30 cellular contexts compared by ENCODE assay signal in the genomic region with DNA sequence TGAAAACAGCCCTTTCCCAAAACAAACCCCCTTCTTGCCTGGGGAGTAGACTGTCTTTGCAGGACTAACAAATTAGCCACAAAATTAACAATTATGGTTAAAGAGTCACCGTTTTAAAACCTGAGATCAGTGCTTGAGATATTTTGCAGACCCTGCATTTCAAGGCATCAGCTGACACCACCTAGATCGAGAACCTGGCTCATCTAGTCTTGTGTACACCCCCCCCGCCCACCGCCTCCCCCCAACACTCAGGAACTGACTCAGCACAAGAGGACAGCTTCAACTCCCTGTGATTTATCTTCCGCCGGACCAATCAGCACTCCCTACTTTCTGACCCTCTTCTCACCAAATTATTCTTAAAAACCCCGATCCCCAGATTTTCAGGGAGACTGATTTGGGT.
"Had no signal": no experiment of that assay in that cellular context is flagged by ENCODE, and none has a peak within 500 bp of the region (broad histone marks: within the 10 kb centered on the region; RNA-seq: fewer than 3 reads in every experiment).

No MANE protein-coding gene starts in this region.

- H3K9me3 ChIP-seq: esophagus squamous epithelium, lower lobe of right lung, prostate gland, right atrium auricular region, stomach, thyroid gland had no signal

- H3K27me3 Mint-ChIP-seq: effector memory CD8-positive, alpha-beta T cell; memory B cell; naive thymus-derived CD4-positive, alpha-beta T cell had no signal

- H3K27me3 ChIP-seq: esophagus squamous epithelium, heart right ventricle, right atrium auricular region, stomach, thyroid gland had no signal

- H3K4me1 ChIP-seq: esophagus squamous epithelium, heart right ventricle, lower lobe of right lung, prostate gland, right atrium auricular region, stomach, thyroid gland had no signal

- H3K36me3 Mint-ChIP-seq: memory B cell had no signal

- ATAC-seq: effector memory CD8-positive, alpha-beta T cell; heart right ventricle; left ventricle myocardium superior; lower lobe of right lung; naive thymus-derived CD4-positive, alpha-beta T cell; sciatic nerve had no signal

- H3K4me2 ChIP-seq: smooth muscle cell had no signal

- H3K27ac ChIP-seq: esophagus squamous epithelium, heart right ventricle, lower lobe of right lung, prostate gland, right atrium auricular region, stomach, thyroid gland had no signal

- H3K4me3 Mint-ChIP-seq: effector memory CD8-positive, alpha-beta T cell; memory B cell; naive thymus-derived CD4-positive, alpha-beta T cell; nephron; type B pancreatic cell had no signal

- FAIRE-seq: endometrium, islet of Langerhans had no signal

- H3K27ac Mint-ChIP-seq: effector memory CD8-positive, alpha-beta T cell; memory B cell; naive thymus-derived CD4-positive, alpha-beta T cell; nephron; type B pancreatic cell had no signal

- H3K4me3 ChIP-seq: esophagus squamous epithelium, heart right ventricle, lower lobe of right lung, prostate gland, right atrium auricular region, smooth muscle cell, stomach, thyroid gland had no signal

- H3K4me1 Mint-ChIP-seq: memory B cell; naive thymus-derived CD4-positive, alpha-beta T cell; nephron had no signal

- DNase-seq: cortex of kidney; effector memory CD8-positive, alpha-beta T cell; erythroblast; esophagus squamous epithelium; foreskin melanocyte; glutamatergic neuron; heart right ventricle; hippocampal formation; kidney glomerular epithelial cell; left ventricle myocardium superior; lower lobe of right lung; midbrain; naive thymus-derived CD4-positive, alpha-beta T cell; nucleus accumbens; stimulated activated CD4-positive, alpha-beta T cell treated with anti-CD3 and anti-CD28 coated beads, Interleukin-12 subunit alpha, Interleukin-12 subunit beta, amount 100 ng/mL, for 4 hours; stimulated activated CD4-positive, alpha-beta T cell treated with anti-CD3 and anti-CD28 coated beads, Interleukin-1b, Interleukin-23, amount 100 ng/mL, for 48 hours; stimulated activated CD4-positive, alpha-beta T cell treated with anti-CD3 and anti-CD28 coated beads, Interleukin-4, amount 100 ng/mL, for 1 hour; stimulated activated CD8-positive, alpha-beta memory T cell treated with anti-CD3 and anti-CD28 coated beads, Interleukin-4, amount 100 ng/mL, for 48 hours; stimulated activated naive CD4-positive, alpha-beta T cell treated with Interleukin-2 at 50 U/mL for 16 hours; stomach; thyroid gland had no signal

- H3K36me3 ChIP-seq: esophagus squamous epithelium, heart right ventricle, lower lobe of right lung, prostate gland, right atrium auricular region, stomach, thyroid gland had no signal
